In genomic region chr4:2256781-2257191, GRCh38 we compare ENCODE assay signal across 10 cellular contexts. TPM values are rescaled to one million over a fixed set of nuclear protein-coding genes. Genes with fewer than 3 reads are reported as not detected.
DNase-seq lines count a peak whose midpoint lies in the region; ATAC-seq and TF ChIP-seq lines count a peak whose summit lies in the region.
"Had no signal": no experiment of that assay in that cellular context is flagged by ENCODE, and none has a peak within 500 bp of the region (broad histone marks: within the 10 kb centered on the region; RNA-seq: fewer than 3 reads in every experiment).

No MANE protein-coding gene starts in this region.

- TF ChIP-seq CTCF in MCF 10A (IDR thresholded peaks at IDR 0.05; ENCODE audit: unreplicated experiment) (no peak), mammary epithelial cell (conservative IDR thresholded peaks at IDR 0.05 in 1 of 2, IDR thresholded peaks at IDR 0.05 in 1 of 2; ENCODE audit: extremely low read depth in 1 of 2, insufficient read depth in 1 of 2, low read depth in 1 of 2, low read length in 2 of 2) (no peak), osteocyte (IDR thresholded peaks at IDR 0.05) (no peak), vagina (IDR thresholded peaks at IDR 0.05) (no peak)

- H3K4me3 ChIP-seq in mammary epithelial cell (replicated peaks in 1 of 3; ENCODE audit: insufficient read depth in 1 of 3, low read depth in 2 of 3, low read length in 3 of 3) (no peak overlapping the region), vagina (peak overlapping the region in 1 of 2 donors; percentile 11)
- H3K4me3 ChIP-seq: SJSA1 had no signal

- dilution Hi-C loops in mammary epithelial cell (cut with HindIII; ENCODE audit: low sequenced_read_pairs): no loop called here

- CTCF ChIA-PET in MCF 10A (lab: Yijun Ruan, JAX) (interaction anchor here (0.6 kb wide), 1 partner anchor 354 kb away, joined by 3 read pairs; no protein-coding TSS in a partner anchor), mammary epithelial cell (lab: Charles Lee; ENCODE audit: low non-redundant PET) (no interaction called here)

- no peak for TF ChIP-seq POLR2A in vagina (IDR thresholded peaks at IDR 0.05)

- WGBS in mammary epithelial cell (ENCODE audit: low coverage, missing lambda C conversion rate): 69% methylated on average over 5 of the region's 12 CpGs

- peaks cover 38% of the 10 kb centered on the region for H3K79me2 ChIP-seq in mammary epithelial cell (ENCODE audit: insufficient read depth, low read length)

- POLR2A ChIA-PET in MCF 10A (lab: Yijun Ruan, JAX): no interaction called here

- H3K27me3 ChIP-seq in mammary epithelial cell (ENCODE audit: insufficient read depth, low read length) (no peaks in the 10 kb centered on the region), vagina (no peaks in the 10 kb centered on the region)
- H3K27me3 ChIP-seq: SJSA1 had no signal

- H3K4me2 ChIP-seq in mammary epithelial cell (ENCODE audit: insufficient read depth, low read depth, low read length): no peak overlapping the region

- H3K4me1 ChIP-seq in mammary epithelial cell (ENCODE audit: insufficient read depth, low read length) (peaks cover 29% of the 10 kb centered on the region), vagina (peaks cover 77% of the 10 kb centered on the region)
- H3K4me1 ChIP-seq: SJSA1 had no signal

- H3K4me1 Mint-ChIP-seq in MCF 10A (ENCODE audit: insufficient read depth, unreplicated experiment) (peaks cover 11% of the 10 kb centered on the region), osteocyte (ENCODE audit: unreplicated experiment) (peaks cover 14% of the 10 kb centered on the region)

- in situ Hi-C loops in mammary epithelial cell (cut with MboI; ENCODE audit: low sequenced_read_pairs in 2 of 2): no loop called here

- H3K9me3 ChIP-seq in mammary epithelial cell (replicated peaks; ENCODE audit: insufficient read depth, low read length) (no peaks in the 10 kb centered on the region), vagina (no peaks in the 10 kb centered on the region)
- H3K9me3 ChIP-seq: SJSA1 had no signal

- H3K4me3 Mint-ChIP-seq in MCF 10A (ENCODE audit: unreplicated experiment) (peak overlapping the region; percentile 56), osteocyte (ENCODE audit: unreplicated experiment) (no peak overlapping the region)

- H4K20me1 ChIP-seq in mammary epithelial cell (ENCODE audit: insufficient read depth, low read length): no peaks in the 10 kb centered on the region

- H3K27me3 Mint-ChIP-seq in MCF 10A (ENCODE audit: insufficient read depth, unreplicated experiment) (no peaks in the 10 kb centered on the region), osteocyte (ENCODE audit: unreplicated experiment) (no peaks in the 10 kb centered on the region)

- no peak overlapping the region for H3K9ac ChIP-seq in mammary epithelial cell (ENCODE audit: insufficient read depth, low read length)

- intact Hi-C loops in MCF 10A (cut with micrococcal nuclease) (no loop called here), mammary epithelial cell (cut with micrococcal nuclease) (no loop called here), head of caudate nucleus (cut with DNase I) (no loop called here), vagina (cut with DNase I) (no loop called here)

- DNase-seq in MCF 10A (ENCODE audit: unreplicated experiment) (peak; percentile 64), mammary epithelial cell (no peak), head of caudate nucleus (peak in 34 of 42 donors; percentile 1 to 54 (median 17)), osteocyte (ENCODE audit: extremely low spot score, unreplicated experiment) (no peak), vagina (ENCODE audit: extremely low spot score in 2 of 2) (peak in 1 of 2 donors; percentile 82), NCI-H1092 treated with DMSO at 0.1 percent for 48 hours (lab: John Stamatoyannopoulos, UW) (no peak), NCI-H128 (lab: John Stamatoyannopoulos, UW; ENCODE audit: unreplicated experiment) (no peak)
- DNase-seq: NCI-H2171 had no signal

- no peak overlapping the region for H3K27ac ChIP-seq in mammary epithelial cell (ENCODE audit: insufficient read depth, low read depth, low read length)
- H3K27ac ChIP-seq in vagina: peak overlapping the region; percentile 88
- H3K27ac ChIP-seq: SJSA1 had no signal

- H3K36me3 Mint-ChIP-seq in MCF 10A (ENCODE audit: insufficient read depth, unreplicated experiment): peaks cover 32% of the 10 kb centered on the region
- H3K36me3 Mint-ChIP-seq in osteocyte (ENCODE audit: unreplicated experiment): peaks cover 20% of the 10 kb centered on the region

- no peak overlapping the region for H2AFZ ChIP-seq in mammary epithelial cell (ENCODE audit: low read depth, low read length)

- ATAC-seq in HG03565 (IDR thresholded peaks at IDR 0.05; ENCODE audit: unreplicated experiment): no peak

- peak overlapping the region; percentile 32 for H3K27ac Mint-ChIP-seq in MCF 10A (ENCODE audit: low read depth, unreplicated experiment)
- peak overlapping the region; percentile 34 for H3K27ac Mint-ChIP-seq in osteocyte (ENCODE audit: unreplicated experiment)

- H3K9me3 Mint-ChIP-seq in MCF 10A (ENCODE audit: unreplicated experiment) (no peaks in the 10 kb centered on the region), osteocyte (ENCODE audit: unreplicated experiment) (no peaks in the 10 kb centered on the region)

- no TSS peak for BruUV-seq in MCF 10A (replicated peaks; lab: Mats Ljungman, UMichigan)
- no TSS peak for BruUV-seq in mammary epithelial cell (replicated peaks; lab: Mats Ljungman, UMichigan)

- no peaks in the 10 kb centered on the region for H3K36me3 ChIP-seq in mammary epithelial cell (ENCODE audit: insufficient read depth, low read length)
- H3K36me3 ChIP-seq in vagina: peaks cover 0 to 20% of the 10 kb centered on the region in 2 donors
- H3K36me3 ChIP-seq: SJSA1 had no signal

RNA-seq across cellular contexts. Expression of gene MXD4, which starts 5.1 kb away (rescaled TPM):
- total RNA-seq in MCF 10A (2022) (42.8 and 50.2 TPM in 2 replicates), mammary epithelial cell (10 to 100 TPM; 26.0 to 36.8 TPM), osteocyte (74.9 and 81.5 TPM in 2 replicates), vagina (27.5 TPM)
- 17.8 TPM for polyA plus RNA-seq in mammary epithelial cell
- 12.4 TPM for polyA minus RNA-seq in mammary epithelial cell

RNA-seq across cellular contexts. Expression of gene HAUS3, which starts 14.9 kb away (rescaled TPM):
- total RNA-seq in MCF 10A (2022): 13.3 and 13.9 TPM in 2 replicates
- total RNA-seq in mammary epithelial cell: 10 to 100 TPM in 1 of 2 donors, 1 to 10 TPM in 1; 9.2 to 12.8 TPM
- 4.2 TPM for polyA plus RNA-seq in mammary epithelial cell
- polyA minus RNA-seq in mammary epithelial cell: 3.5 TPM
- 10.2 and 11.7 TPM in 2 replicates for total RNA-seq in osteocyte
- 9.6 TPM for total RNA-seq in vagina

RNA-seq across cellular contexts. Expression of gene POLN, which starts 14.9 kb away (rescaled TPM):
- 2.8 and 3.1 TPM in 2 replicates for total RNA-seq in MCF 10A (2022)
- total RNA-seq in mammary epithelial cell: under 1 TPM; 0.42 to 0.83 TPM
- polyA plus RNA-seq in mammary epithelial cell: 0.18 TPM
- polyA minus RNA-seq in mammary epithelial cell: not detected
- 3.8 and 4.2 TPM in 2 replicates for total RNA-seq in osteocyte
- total RNA-seq in vagina: 3.9 TPM

Comparison
In these comparisons a context has a peak if more than half of its experiments do, and no peak if none do; other contexts are left out.
1. DNase-seq: peak in MCF 10A (single experiment) and head of caudate nucleus (34 of 42); none in mammary epithelial cell (single experiment), osteocyte (single experiment), NCI-H1092 treated with DMSO at 0.1 percent for 48 hours (single experiment) and NCI-H128 (single experiment).